Comparison of ENCODE assay signal across 10 cellular contexts in genomic region chr5:150513375-150514309, GRCh38. TPM values are rescaled to one million over a fixed set of nuclear protein-coding genes. Genes with fewer than 3 reads are reported as not detected.
A peak's percentile ranks its signal among the peaks of the same experiment; 100 is the strongest.
DNase-seq lines count a peak whose midpoint lies in the region; ATAC-seq, FAIRE-seq and TF ChIP-seq lines count a peak whose summit lies in the region.
"Had no signal": no experiment of that assay in that cellular context is flagged by ENCODE, and none has a peak within 500 bp of the region (broad histone marks: within the 10 kb centered on the region; RNA-seq: fewer than 3 reads in every experiment).

No MANE protein-coding gene starts in this region.

- H3K27ac ChIP-seq in KMS-11 (no peak overlapping the region), K562 (ENCODE audit: extremely low read depth, low read depth, low read length) (no peak overlapping the region)

- H3K79me2 ChIP-seq in KMS-11 (ENCODE audit: insufficient read depth, low read depth), result no peaks in the 10 kb centered on the region
- H3K79me2 ChIP-seq in K562 (ENCODE audit: control insufficient read depth, insufficient read depth, low read length), result peaks cover 65% of the 10 kb centered on the region

- in situ Hi-C loops in K562 (cut with MboI), result no loop called here

- no peaks in the 10 kb centered on the region for H3K9me3 ChIP-seq in K562 (replicated peaks; ENCODE audit: control insufficient read depth, insufficient read depth, low read depth, low read length)
- no peaks in the 10 kb centered on the region for H3K9me3 ChIP-seq in mucosa of descending colon

- POLR2A ChIA-PET in BJ (lab: Charles Lee) (no interaction called here), K562 (lab: Yijun Ruan, JAX) (interaction anchor here (0.7 to 1.3 kb wide), 3 partner anchors 10 to 14 kb away, joined by 3 to 6 read pairs (median 5); no protein-coding TSS in a partner anchor)

- H3K36me3 ChIP-seq in BJ (ENCODE audit: control insufficient read depth, insufficient read depth, low read length) (peaks cover 2% of the 10 kb centered on the region), KMS-11 (ENCODE audit: insufficient read depth) (no peaks in the 10 kb centered on the region), K562 (ENCODE audit: control insufficient read depth, insufficient read depth, low read length) (no peaks in the 10 kb centered on the region), mucosa of descending colon (ENCODE audit: low read depth) (no peaks in the 10 kb centered on the region)

- no peak for TF ChIP-seq EP300 in K562 (IDR thresholded peaks at IDR 0.05; ENCODE audit: low read length)

- intact Hi-C loops in K562 (cut with micrococcal nuclease), result no loop called here
- intact Hi-C loops in mucosa of descending colon (cut with DNase I, micrococcal nuclease), result no loop called here

- WGBS in K562 (ENCODE audit: insufficient coverage, low coverage, missing lambda C conversion rate), result 60% methylated on average over 14 of the region's 15 CpGs

- peaks cover 24% of the 10 kb centered on the region for H3K9me1 ChIP-seq in K562 (ENCODE audit: control insufficient read depth, insufficient read depth, low read length)

- H3K4me3 ChIP-seq in BJ (ENCODE audit: low read depth, low read length), result no peak overlapping the region
- H3K4me3 ChIP-seq in KMS-11 (IDR thresholded peaks at IDR 0.05; ENCODE audit: insufficient read depth, low read depth, low read length), result no peak overlapping the region
- no peak overlapping the region for H3K4me3 ChIP-seq in K562
- no peak overlapping the region for H3K4me3 ChIP-seq in mucosa of descending colon

- CTCF ChIA-PET in BJ (lab: Yijun Ruan, JAX), result interaction anchor here (0.6 to 3.4 kb wide), 8 partner anchors 9 to 877 kb away, joined by 3 to 11 read pairs (median 6); no protein-coding TSS in a partner anchor
- CTCF ChIA-PET in K562 (lab: Yijun Ruan, JAX; ENCODE audit: low intra/inter-chr PET ratio), result no interaction called here

- TF ChIP-seq RAD21 in K562 (CRISPR knock-in tag; conservative IDR thresholded peaks at IDR 0.05 in 1 of 2, IDR thresholded peaks at IDR 0.05 in 1 of 2), result no peak

- H3K4me1 ChIP-seq in KMS-11 (ENCODE audit: low read depth, poor library complexity, severe bottlenecking), result peaks cover 9% of the 10 kb centered on the region
- peaks cover 43 to 47% of the 10 kb centered on the region in 2 experiments for H3K4me1 ChIP-seq in K562 (replicated peaks in 1 of 2; ENCODE audit: control insufficient read depth in 2 of 2, insufficient read depth in 2 of 2, low read length in 2 of 2)
- H3K4me1 ChIP-seq in mucosa of descending colon (ENCODE audit: low read depth), result peaks cover 64% of the 10 kb centered on the region

- no peak overlapping the region for H3K4me2 ChIP-seq in KMS-11
- H3K4me2 ChIP-seq in K562 (ENCODE audit: insufficient read depth, low read length), result no peak overlapping the region

- H3K27me3 ChIP-seq in BJ (ENCODE audit: control insufficient read depth, insufficient read depth, low read length) (no peaks in the 10 kb centered on the region), KMS-11 (ENCODE audit: insufficient read depth, low read depth) (no peaks in the 10 kb centered on the region), K562 (ENCODE audit: control insufficient read depth in 2 of 2, insufficient read depth in 2 of 2, low read length in 2 of 2) (no peaks in the 10 kb centered on the region)

- no peak for DNase-seq in BJ (ENCODE audit: low read depth)
- peak; percentile 51 to 75 (median 65) for DNase-seq in K562 (ENCODE audit: extremely low read depth in 1 of 4, low spot score in 3 of 4)
- peak in 2 of 3 donors; percentile 40 to 50 for DNase-seq in mucosa of descending colon
- DNase-seq in NCI-H1092 (lab: John Stamatoyannopoulos, UW), result no peak
- no peak for DNase-seq in NCI-H187 treated with DMSO at 0.1 percent for 48 hours (lab: John Stamatoyannopoulos, UW)
- no peak for DNase-seq in NCI-H526 treated with DMSO at 0.1 percent for 48 hours (lab: John Stamatoyannopoulos, UW)
- DNase-seq: activated CD8-positive, alpha-beta memory T cell treated with anti-CD3 and anti-CD28 coated beads for 24 hours had no signal

- H2AFZ ChIP-seq in KMS-11 (ENCODE audit: low read depth) (no peak overlapping the region), K562 (ENCODE audit: low read depth, low read length) (no peak overlapping the region)

- TF ChIP-seq POLR2A in K562 (conservative IDR thresholded peaks at IDR 0.05), result no peak

- peak; percentile 14; the same call in 1 of the 2 replicates for TF ChIP-seq CTCF in BJ (IDR thresholded peaks at IDR 0.05; ENCODE audit: insufficient read depth, low read depth, low read length)
- 0 out of 2 replicates have a peak, but pooled peaks have one; percentile 22 for TF ChIP-seq CTCF in KMS-11 (conservative IDR thresholded peaks at IDR 0.05; ENCODE audit: low read depth, low read length)
- peak; percentile 16 to 45 (median 20); a peak in 4 of 6 replicates for TF ChIP-seq CTCF in K562 (IDR thresholded peaks at IDR 0.05 in 2 of 3, conservative IDR thresholded peaks at IDR 0.05 in 1 of 3; ENCODE audit: insufficient read depth in 2 of 3, low read depth in 1 of 3, low read length in 3 of 3)
- no peak for TF ChIP-seq CTCF in mucosa of descending colon (IDR thresholded peaks at IDR 0.05)

- ATAC-seq in K562 (peak; percentile 47), mucosa of descending colon (no peak), GM21737 (IDR thresholded peaks at IDR 0.05; ENCODE audit: unreplicated experiment) (no peak)
- ATAC-seq: esophagus mucosa had no signal

- FAIRE-seq in K562 (lab: Jason Lieb, UNC), result peak; percentile 58

- no TSS peak for BruUV-seq in K562 (replicated peaks; lab: Mats Ljungman, UMichigan)

- H3K9ac ChIP-seq in KMS-11 (no peak overlapping the region), K562 (ENCODE audit: insufficient read depth in 1 of 2, low read depth in 2 of 2, low read length in 2 of 2) (no peak overlapping the region)

- H4K20me1 ChIP-seq in KMS-11 (ENCODE audit: insufficient read depth), result no peaks in the 10 kb centered on the region
- H4K20me1 ChIP-seq in K562 (replicated peaks; ENCODE audit: control insufficient read depth, insufficient read depth, low read length), result peaks cover 61% of the 10 kb centered on the region

TF ChIP-seq in K562, 482 proteins besides CTCF, POLR2A, EP300 and RAD21 (continues in another document):
- TF ChIP-seq MYNN (IDR thresholded peaks at IDR 0.05) (peak; percentile 97), MYNN (CRISPR knock-in tag; IDR thresholded peaks at IDR 0.05) (no peak), KDM1A (IDR thresholded peaks at IDR 0.05) (peak; percentile 87 to 95), ZFP91 (CRISPR knock-in tag; IDR thresholded peaks at IDR 0.05) (no peak), ZNF280B (CRISPR knock-in tag; IDR thresholded peaks at IDR 0.05) (no peak), RCOR1 (IDR thresholded peaks at IDR 0.05; ENCODE audit: borderline replicate concordance in 1 of 2, low read depth in 2 of 2, low read length in 2 of 2) (peak; percentile 60 to 96; a peak in 3 of 4 replicates), MXI1 (IDR thresholded peaks at IDR 0.05; ENCODE audit: low read depth, low read length) (peak; percentile 96), SMARCA5 (IDR thresholded peaks at IDR 0.05) (no peak), HSF4 (CRISPR knock-in tag; IDR thresholded peaks at IDR 0.05; ENCODE audit: borderline replicate concordance) (no peak)

RNA-seq across cellular contexts. Expression of gene NDST1, which starts 5.7 kb away (rescaled TPM):
- polyA plus RNA-seq in BJ (2011; rRNA removed) (56.6 and 89.7 TPM in 2 replicates), K562 (2011; rRNA removed) (9.7 and 17.1 TPM in 2 replicates), K562 (2014; fragmentation: Illumina TruSeq; extraction: Trizol) (18.4 and 19.9 TPM in 2 replicates), K562 (2014; fragmentation: Nextera tagmentation; extraction: Ambion mirVana) (under 1 TPM; 0.38 to 0.39 TPM), K562 (2014; rRNA removed) (12.0 and 14.1 TPM in 2 replicates)
- 65.4 and 72.6 TPM in 2 replicates for polyA minus RNA-seq in BJ (2011; rRNA and poly(A)+ RNA removed)
- 39.5 and 84.3 TPM in 2 replicates for total RNA-seq in K562 (2011; cell fraction: chromatin; rRNA removed; ENCODE audit: low replicate concordance)
- 40.4 and 42.6 TPM in 2 replicates for total RNA-seq in K562 (2011; cell fraction: nucleolus; rRNA removed)
- total RNA-seq in K562 (2011; cell fraction: nucleoplasm; rRNA removed), result 43.0 and 46.6 TPM in 2 replicates
- total RNA-seq in K562 (2014; rRNA removed) (14.0 and 15.3 TPM in 2 replicates), K562 (2014; rRNA removed; fragmentation: Illumina TruSeq; extraction: Trizol) (7.4 and 8.7 TPM in 2 replicates), K562 (2015; rRNA removed; fragmentation: Illumina TruSeq; extraction: Trizol) (9.9 and 11.5 TPM in 2 replicates), K562 (2021) (43.2 and 47.9 TPM in 2 replicates), mucosa of descending colon (10 to 100 TPM; 58.1 to 66.5 (median 60.6) TPM)
- 13.1 and 18.3 TPM in 2 replicates for polyA plus RNA-seq in K562 (2011; cell fraction: cytosol; rRNA removed)
- polyA plus RNA-seq in K562 (2011; cell fraction: nucleus; rRNA removed), result 28.2 and 31.3 TPM in 2 replicates
- polyA plus RNA-seq in K562 (2012), result 14.9 and 22.7 TPM in 2 replicates
- 14.5 and 17.3 TPM in 2 replicates for polyA minus RNA-seq in K562 (2011; rRNA and poly(A)+ RNA removed)
- 19.3 and 27.4 TPM in 2 replicates for polyA minus RNA-seq in K562 (2011; cell fraction: cytosol; rRNA and poly(A)+ RNA removed)
- 12.3 and 21.3 TPM in 2 replicates for polyA minus RNA-seq in K562 (2011; cell fraction: nucleus; rRNA and poly(A)+ RNA removed)

Comparison
In these comparisons a context has a peak if more than half of its experiments do, and no peak if none do; other contexts are left out.
1. DNase-seq: peak in K562 (4 of 4) and mucosa of descending colon (2 of 3); none in BJ (single experiment), NCI-H1092 (single experiment), NCI-H187 treated with DMSO at 0.1 percent for 48 hours (single experiment) and NCI-H526 treated with DMSO at 0.1 percent for 48 hours (single experiment).